16 cellular contexts compared by ENCODE assay signal in genomic region chr6:141956046-141956761, GRCh38.
DNase-seq lines count a peak whose midpoint lies in the region; ATAC-seq and TF ChIP-seq lines count a peak whose summit lies in the region.
"Had no signal": no experiment of that assay in that cellular context is flagged by ENCODE, and none has a peak within 500 bp of the region (broad histone marks: within the 10 kb centered on the region; RNA-seq: fewer than 3 reads in every experiment).

No MANE protein-coding gene starts in this region.

- H3K27ac ChIP-seq in mammary epithelial cell (ENCODE audit: insufficient read depth, low read depth, low read length) (no peak overlapping the region), uterus (no peak overlapping the region), lower lobe of right lung (no peak overlapping the region)
- H3K27ac ChIP-seq: breast epithelium, upper lobe of left lung had no signal

- intact Hi-C loops in MCF 10A (cut with micrococcal nuclease) (no loop called here), mammary epithelial cell (cut with micrococcal nuclease) (no loop called here), uterus (cut with DNase I; ENCODE audit: low total_unique reads) (no loop called here), lower lobe of right lung (cut with DNase I) (no loop called here)

- H3K36me3 ChIP-seq in mammary epithelial cell (ENCODE audit: insufficient read depth, low read length) (no peaks in the 10 kb centered on the region), adipocyte (ENCODE audit: control insufficient read depth, insufficient read depth, low read length, severe bottlenecking) (no peaks in the 10 kb centered on the region), uterus (no peaks in the 10 kb centered on the region), lower lobe of right lung (no peaks in the 10 kb centered on the region)
- H3K36me3 ChIP-seq: breast epithelium, upper lobe of left lung had no signal

- H3K27me3 Mint-ChIP-seq in MCF 10A (ENCODE audit: insufficient read depth, unreplicated experiment), result no peaks in the 10 kb centered on the region
- H3K27me3 Mint-ChIP-seq: natural killer cell treated with Interleukin-12 subunit alpha and Interleukin-12 subunit beta and Interleukin-15 and Interleukin-18, amount 100 ng/mL, for 72 hours had no signal

- CTCF ChIA-PET in MCF 10A (lab: Yijun Ruan, JAX), result interaction anchor here (1.3 kb wide), 1 partner anchor 280 kb away, joined by 6 read pairs; no protein-coding TSS in a partner anchor
- CTCF ChIA-PET in mammary epithelial cell (lab: Charles Lee; ENCODE audit: low non-redundant PET), result no interaction called here

- H2AFZ ChIP-seq in mammary epithelial cell (ENCODE audit: low read depth, low read length), result no peak overlapping the region

- no peaks in the 10 kb centered on the region for H4K20me1 ChIP-seq in mammary epithelial cell (ENCODE audit: insufficient read depth, low read length)

- no peak for TF ChIP-seq POLR2A in uterus (IDR thresholded peaks at IDR 0.05)

- POLR2A ChIA-PET in MCF 10A (lab: Yijun Ruan, JAX), result no interaction called here

- no peak overlapping the region for H3K9ac ChIP-seq in mammary epithelial cell (ENCODE audit: insufficient read depth, low read length)
- H3K9ac ChIP-seq in adipocyte (ENCODE audit: low read length), result no peak overlapping the region

- no peak overlapping the region for H3K4me3 Mint-ChIP-seq in MCF 10A (ENCODE audit: unreplicated experiment)
- H3K4me3 Mint-ChIP-seq: natural killer cell treated with Interleukin-12 subunit alpha and Interleukin-12 subunit beta and Interleukin-15 and Interleukin-18, amount 100 ng/mL, for 72 hours; T-cell had no signal

- no peaks in the 10 kb centered on the region for H3K79me2 ChIP-seq in mammary epithelial cell (ENCODE audit: insufficient read depth, low read length)

- H3K27me3 ChIP-seq in mammary epithelial cell (ENCODE audit: insufficient read depth, low read length) (peaks cover 4% of the 10 kb centered on the region), adipocyte (replicated peaks; ENCODE audit: control insufficient read depth, insufficient read depth, low read length) (no peaks in the 10 kb centered on the region), uterus (no peaks in the 10 kb centered on the region), lower lobe of right lung (ENCODE audit: low read depth) (no peaks in the 10 kb centered on the region)
- H3K27me3 ChIP-seq: breast epithelium, upper lobe of left lung had no signal

- peaks cover 21% of the 10 kb centered on the region for H3K9me3 Mint-ChIP-seq in MCF 10A (ENCODE audit: unreplicated experiment)

- dilution Hi-C loops in mammary epithelial cell (cut with HindIII; ENCODE audit: low sequenced_read_pairs), result no loop called here

- H3K4me3 ChIP-seq in mammary epithelial cell (replicated peaks in 1 of 3; ENCODE audit: insufficient read depth in 1 of 3, low read depth in 2 of 3, low read length in 3 of 3), result no peak overlapping the region
- H3K4me3 ChIP-seq in adipocyte (ENCODE audit: low read length), result peak overlapping the region; percentile 44
- H3K4me3 ChIP-seq in uterus, result no peak overlapping the region
- no peak overlapping the region for H3K4me3 ChIP-seq in lower lobe of right lung
- H3K4me3 ChIP-seq: breast epithelium, smooth muscle cell, upper lobe of left lung had no signal

- no TSS peak for BruUV-seq in MCF 10A (replicated peaks; lab: Mats Ljungman, UMichigan)
- no TSS peak for BruUV-seq in mammary epithelial cell (replicated peaks; lab: Mats Ljungman, UMichigan)

- WGBS in mammary epithelial cell (ENCODE audit: low coverage, missing lambda C conversion rate), result 29% methylated on average over 3 of the region's 3 CpGs

- no peak for ATAC-seq in lower lobe of right lung
- no peak for ATAC-seq in GM19463 (IDR thresholded peaks at IDR 0.05; ENCODE audit: unreplicated experiment)
- ATAC-seq: natural killer cell treated with Interleukin-12 subunit alpha and Interleukin-12 subunit beta and Interleukin-15 and Interleukin-18, amount 100 ng/mL, for 72 hours; T-cell had no signal

- TF ChIP-seq CTCF in MCF 10A (IDR thresholded peaks at IDR 0.05; ENCODE audit: unreplicated experiment) (no peak), mammary epithelial cell (conservative IDR thresholded peaks at IDR 0.05 in 1 of 2, IDR thresholded peaks at IDR 0.05 in 1 of 2; ENCODE audit: extremely low read depth in 1 of 2, insufficient read depth in 1 of 2, low read depth in 1 of 2, low read length in 2 of 2) (no peak), uterus (IDR thresholded peaks at IDR 0.05) (no peak), lower lobe of right lung (IDR thresholded peaks at IDR 0.05) (no peak)

- no peaks in the 10 kb centered on the region for H3K9me3 ChIP-seq in mammary epithelial cell (replicated peaks; ENCODE audit: insufficient read depth, low read length)
- peaks cover 10% of the 10 kb centered on the region for H3K9me3 ChIP-seq in adipocyte (ENCODE audit: control insufficient read depth, low read length)
- H3K9me3 ChIP-seq in uterus, result no peaks in the 10 kb centered on the region
- H3K9me3 ChIP-seq in lower lobe of right lung, result peaks cover 8% of the 10 kb centered on the region

- in situ Hi-C loops in mammary epithelial cell (cut with MboI; ENCODE audit: low sequenced_read_pairs in 2 of 2), result no loop called here

- H3K27ac Mint-ChIP-seq in MCF 10A (ENCODE audit: low read depth, unreplicated experiment), result no peak overlapping the region
- H3K27ac Mint-ChIP-seq: natural killer cell treated with Interleukin-12 subunit alpha and Interleukin-12 subunit beta and Interleukin-15 and Interleukin-18, amount 100 ng/mL, for 72 hours; T-cell had no signal

- H3K4me1 ChIP-seq in mammary epithelial cell (ENCODE audit: insufficient read depth, low read length) (no peaks in the 10 kb centered on the region), adipocyte (ENCODE audit: control insufficient read depth, insufficient read depth, low read length) (peaks cover 18% of the 10 kb centered on the region), uterus (no peaks in the 10 kb centered on the region), lower lobe of right lung (no peaks in the 10 kb centered on the region)
- H3K4me1 ChIP-seq: breast epithelium, upper lobe of left lung had no signal

- H3K4me1 Mint-ChIP-seq in MCF 10A (ENCODE audit: insufficient read depth, unreplicated experiment), result no peaks in the 10 kb centered on the region
- H3K4me1 Mint-ChIP-seq: T-cell had no signal

- DNase-seq in MCF 10A (ENCODE audit: unreplicated experiment) (peak; percentile 25), mammary epithelial cell (no peak), adipocyte (ENCODE audit: low read depth) (peak; percentile 40), iPS-NIHi11 (ENCODE audit: low spot score) (peak; percentile 19), uterus (peak; percentile 35 to 48), lower lobe of right lung (no peak), NCI-H1048 (lab: John Stamatoyannopoulos, UW) (no peak)
- DNase-seq: activated CD4-positive, alpha-beta T cell treated with anti-CD3 and anti-CD28 coated beads, Interleukin-2, amount 50 U/mL, for 1 hour; erythroblast; NCI-H1436; T-cell; upper lobe of left lung had no signal

- H3K36me3 Mint-ChIP-seq in MCF 10A (ENCODE audit: insufficient read depth, unreplicated experiment), result no peaks in the 10 kb centered on the region
- H3K36me3 Mint-ChIP-seq: T-cell had no signal

- H3K4me2 ChIP-seq in mammary epithelial cell (ENCODE audit: insufficient read depth, low read depth, low read length), result no peak overlapping the region
- H3K4me2 ChIP-seq: smooth muscle cell had no signal

Comparison
In these comparisons a context has a peak if more than half of its experiments do, and no peak if none do; other contexts are left out.
1. DNase-seq: peak in MCF 10A (single experiment), adipocyte (single experiment), iPS-NIHi11 (single experiment) and uterus (2 of 2); none in mammary epithelial cell (single experiment), lower lobe of right lung (single experiment) and NCI-H1048 (single experiment).